In genomic region chr17:4138906-4139526, GRCh38 we compare ENCODE assay signal across 7 cellular contexts. TPM values are rescaled to one million over a fixed set of nuclear protein-coding genes. Genes with fewer than 3 reads are reported as not detected.
DNase-seq lines count a peak whose midpoint lies in the region; ATAC-seq, FAIRE-seq and TF ChIP-seq lines count a peak whose summit lies in the region.
"Not testable (repeated sequence)": the region's sequence is repeated elsewhere in the genome, so short reads cannot be mapped to it uniquely, and the experiment has no call there.

No MANE protein-coding gene starts in this region.

- CTCF ChIA-PET in GM12878 (lab: Yijun Ruan, JAX): interaction anchor here (1.3 to 1.6 kb wide), 2 partner anchors 10 to 61 kb away, joined by 4 to 5 read pairs; no protein-coding TSS in a partner anchor
- CTCF ChIA-PET in endothelial cell of umbilical vein (lab: Charles Lee): interaction anchor here (1.1 kb wide), 1 partner anchor 8 kb away, joined by 3 read pairs; no protein-coding TSS in a partner anchor

- WGBS in GM12878 (ENCODE audit: insufficient coverage, insufficient replicate concordance, low lambda C conversion rate, missing lambda C conversion rate): 92% methylated on average over 9 of the region's 9 CpGs

- peak; percentile 27 for FAIRE-seq in GM12878 (lab: Jason Lieb, UNC)
- FAIRE-seq in endothelial cell of umbilical vein (lab: Jason Lieb, UNC): peak; percentile 58

- in situ Hi-C loops in GM12878 (cut with MboI); gastrocnemius medialis (cut with MboI; ENCODE audit: low sequenced_read_pairs in 4 of 4): not testable (repeated sequence)

- not testable (repeated sequence) for TF ChIP-seq CTCF in DND-41 (IDR thresholded peaks at IDR 0.05; ENCODE audit: borderline replicate concordance, extremely low read depth, low read length, poor library complexity, severe bottlenecking); Peyer's patch (IDR thresholded peaks at IDR 0.05); GM12878 (IDR thresholded peaks at IDR 0.05 in 2 of 3, conservative IDR thresholded peaks at IDR 0.05 in 1 of 3; ENCODE audit: control insufficient read depth in 2 of 3, extremely low read depth in 1 of 3, insufficient read depth in 1 of 3, low read depth in 3 of 3, low read length in 3 of 3); endothelial cell of umbilical vein (IDR thresholded peaks at IDR 0.05; ENCODE audit: extremely low read depth in 1 of 2, insufficient read depth in 1 of 2, low read depth in 1 of 2, low read length in 2 of 2); mucosa of descending colon (IDR thresholded peaks at IDR 0.05); gastrocnemius medialis (IDR thresholded peaks at IDR 0.05 in 4 of 5, conservative IDR thresholded peaks at IDR 0.05 in 1 of 5)

- not testable (repeated sequence) for H3K9me3 ChIP-seq in DND-41 (ENCODE audit: insufficient read depth, low read length, severe bottlenecking); Peyer's patch; GM12878 (replicated peaks; ENCODE audit: control insufficient read depth, insufficient read depth, low read length); endothelial cell of umbilical vein (replicated peaks; ENCODE audit: control insufficient read depth, insufficient read depth, low read length); mucosa of descending colon; gastrocnemius medialis

- RAD21 ChIA-PET in GM12878 (lab: Charles Lee; ENCODE audit: unreplicated experiment): interaction anchor here (0.5 kb wide), 1 partner anchor 56 kb away, joined by 3 read pairs; no protein-coding TSS in a partner anchor

- H3K4me2 ChIP-seq in DND-41 (ENCODE audit: insufficient read depth, low read length): peak overlapping the region; percentile 4; the same call in 1 of the 2 replicates
- H3K4me2 ChIP-seq in GM12878 (ENCODE audit: control insufficient read depth, insufficient read depth): peak overlapping the region; percentile 30; the same call in 1 of the 2 replicates
- not testable (repeated sequence) for H3K4me2 ChIP-seq in endothelial cell of umbilical vein (ENCODE audit: insufficient read depth, low read length)

- H3K4me3 Mint-ChIP-seq in natural killer cell treated with Interleukin-12 subunit alpha and Interleukin-12 subunit beta and Interleukin-15 and Interleukin-18, amount 100 ng/mL, for 72 hours: peak overlapping the region; percentile 10

- dilution Hi-C loops in endothelial cell of umbilical vein (cut with MboI; ENCODE audit: extremely low pct_ligation_motif_present, low sequenced_read_pairs): not testable (repeated sequence)

- H3K4me1 Mint-ChIP-seq in natural killer cell treated with Interleukin-12 subunit alpha and Interleukin-12 subunit beta and Interleukin-15 and Interleukin-18, amount 100 ng/mL, for 72 hours (ENCODE audit: low read depth in 2 of 2): peaks cover 58 to 66% of the 10 kb centered on the region in 2 donors

- not testable (repeated sequence) for ATAC-seq in DND-41 (ENCODE audit: insufficient read depth, low read depth); GM12878; natural killer cell treated with Interleukin-12 subunit alpha and Interleukin-12 subunit beta and Interleukin-15 and Interleukin-18, amount 100 ng/mL, for 72 hours
- ATAC-seq in mucosa of descending colon: peak; percentile 27
- ATAC-seq in gastrocnemius medialis: peak in 1 of 2 donors; percentile 17

- H3K27ac Mint-ChIP-seq in natural killer cell treated with Interleukin-12 subunit alpha and Interleukin-12 subunit beta and Interleukin-15 and Interleukin-18, amount 100 ng/mL, for 72 hours: not testable (repeated sequence)

- not testable (repeated sequence) for H3K27ac ChIP-seq in DND-41 (ENCODE audit: low read length); GM12878 (ENCODE audit: control insufficient read depth, insufficient read depth); endothelial cell of umbilical vein (ENCODE audit: insufficient read depth, low read depth, low read length)
- H3K27ac ChIP-seq in Peyer's patch (peak overlapping the region in 3 of 4 donors; percentile 45 to 99 (median 98)), gastrocnemius medialis (peak overlapping the region; percentile 74 to 100 (median 99))

- peaks cover 51% of the 10 kb centered on the region for H4K20me1 ChIP-seq in DND-41 (ENCODE audit: insufficient read depth, low read length)
- H4K20me1 ChIP-seq in GM12878 (ENCODE audit: control insufficient read depth, insufficient read depth); endothelial cell of umbilical vein (replicated peaks; ENCODE audit: control insufficient read depth, extremely low read depth, insufficient read depth, low read length): not testable (repeated sequence)

- H3K9ac ChIP-seq in DND-41 (ENCODE audit: low read depth, low read length); GM12878 (ENCODE audit: control insufficient read depth, insufficient read depth, low read length); endothelial cell of umbilical vein (replicated peaks; ENCODE audit: extremely low read depth, insufficient read depth, low read length): not testable (repeated sequence)

- intact Hi-C loops in GM12878 (cut with micrococcal nuclease; ENCODE audit: unreplicated experiment); endothelial cell of umbilical vein (cut with micrococcal nuclease); mucosa of descending colon (cut with DNase I, micrococcal nuclease); gastrocnemius medialis (cut with DNase I; ENCODE audit: low total_unique reads): not testable (repeated sequence)

- TF ChIP-seq RAD21 in GM12878 (IDR thresholded peaks at IDR 0.05; ENCODE audit: insufficient read depth, low read depth, low read length): not testable (repeated sequence)

- not testable (repeated sequence) for H3K4me3 ChIP-seq in DND-41 (ENCODE audit: low read depth in 1 of 2, low read length in 2 of 2); GM12878; endothelial cell of umbilical vein (replicated peaks in 1 of 3; ENCODE audit: insufficient read depth in 1 of 3, low read depth in 1 of 3, low read length in 3 of 3); mucosa of descending colon
- peak overlapping the region in 2 of 4 donors; percentile 90 to 98 for H3K4me3 ChIP-seq in Peyer's patch
- H3K4me3 ChIP-seq in gastrocnemius medialis: peak overlapping the region in 1 of 4 donors; percentile 7

- H3K36me3 ChIP-seq in DND-41 (ENCODE audit: insufficient read depth, low read length) (peaks cover 35% of the 10 kb centered on the region), GM12878 (ENCODE audit: control insufficient read depth in 2 of 2, insufficient read depth in 2 of 2, low read length in 1 of 2) (peaks cover 0 to 10% of the 10 kb centered on the region in 2 experiments; a peak in 3 of 4 replicates)
- not testable (repeated sequence) for H3K36me3 ChIP-seq in Peyer's patch; endothelial cell of umbilical vein (ENCODE audit: control insufficient read depth in 2 of 2, extremely low read depth in 1 of 2, insufficient read depth in 2 of 2, low read length in 2 of 2); mucosa of descending colon (ENCODE audit: low read depth); gastrocnemius medialis

- SMC1A ChIA-PET in GM12878 (lab: Charles Lee; ENCODE audit: uncharacterized antibody, unreplicated experiment): not testable (repeated sequence)

- H3K9me1 ChIP-seq in endothelial cell of umbilical vein (replicated peaks; ENCODE audit: control insufficient read depth, extremely low read depth, insufficient read depth, low read length): not testable (repeated sequence)

- peak; percentile 53 to 70 for TF ChIP-seq POLR2A in Peyer's patch (IDR thresholded peaks at IDR 0.05)
- TF ChIP-seq POLR2A in GM12878 (IDR thresholded peaks at IDR 0.05; ENCODE audit: low read depth, low read length); endothelial cell of umbilical vein (IDR thresholded peaks at IDR 0.05; ENCODE audit: low read depth, low read length); gastrocnemius medialis (IDR thresholded peaks at IDR 0.05): not testable (repeated sequence)

- not testable (repeated sequence) for H3K36me3 Mint-ChIP-seq in natural killer cell treated with Interleukin-12 subunit alpha and Interleukin-12 subunit beta and Interleukin-15 and Interleukin-18, amount 100 ng/mL, for 72 hours

- not testable (repeated sequence) for H3K9me3 Mint-ChIP-seq in natural killer cell treated with Interleukin-12 subunit alpha and Interleukin-12 subunit beta and Interleukin-15 and Interleukin-18, amount 100 ng/mL, for 72 hours

- not testable (repeated sequence) for H2AFZ ChIP-seq in DND-41 (ENCODE audit: low read depth, low read length); GM12878 (ENCODE audit: control insufficient read depth, low read depth, low read length); endothelial cell of umbilical vein (ENCODE audit: low read depth, low read length)

- BruUV-seq in GM12878 (replicated peaks; lab: Mats Ljungman, UMichigan); endothelial cell of umbilical vein (replicated peaks; lab: Mats Ljungman, UMichigan): not testable (repeated sequence)

- H3K27me3 ChIP-seq in DND-41 (ENCODE audit: insufficient read depth, low read length, poor library complexity); Peyer's patch; GM12878 (replicated peaks in 1 of 2; ENCODE audit: control insufficient read depth in 2 of 2, insufficient read depth in 2 of 2, low read length in 1 of 2); endothelial cell of umbilical vein (ENCODE audit: control insufficient read depth in 2 of 2, insufficient read depth in 2 of 2, low read length in 2 of 2); gastrocnemius medialis: not testable (repeated sequence)

- TF ChIP-seq EP300 in GM12878 (IDR thresholded peaks at IDR 0.05; ENCODE audit: borderline replicate concordance in 1 of 2, control insufficient read depth in 1 of 2, low read depth in 2 of 2, low read length in 2 of 2): not testable (repeated sequence)

- not testable (repeated sequence) for H3K27me3 Mint-ChIP-seq in natural killer cell treated with Interleukin-12 subunit alpha and Interleukin-12 subunit beta and Interleukin-15 and Interleukin-18, amount 100 ng/mL, for 72 hours

- not testable (repeated sequence) for DNase-seq in DND-41; GM12878 (ENCODE audit: low read depth, low spot score); endothelial cell of umbilical vein (ENCODE audit: low read depth, low spot score); natural killer cell treated with Interleukin-12 subunit alpha and Interleukin-12 subunit beta and Interleukin-15 and Interleukin-18, amount 100 ng/mL, for 72 hours (ENCODE audit: low spot score)
- DNase-seq in Peyer's patch: peak in 1 of 3 donors; percentile 79
- peak in 1 of 3 donors; percentile 69 for DNase-seq in mucosa of descending colon
- DNase-seq in gastrocnemius medialis: peak in 1 of 2 donors; percentile 37

- peaks cover 90% of the 10 kb centered on the region for H3K79me2 ChIP-seq in DND-41 (ENCODE audit: insufficient read depth, low read length)
- peaks cover 70% of the 10 kb centered on the region for H3K79me2 ChIP-seq in GM12878 (ENCODE audit: control insufficient read depth, insufficient read depth, low read length)
- peaks cover 82% of the 10 kb centered on the region for H3K79me2 ChIP-seq in endothelial cell of umbilical vein (ENCODE audit: control insufficient read depth, insufficient read depth, low read length)

- H3K4me1 ChIP-seq in DND-41 (ENCODE audit: insufficient read depth, low read length): peaks cover 32% of the 10 kb centered on the region
- H3K4me1 ChIP-seq in Peyer's patch: peaks cover 0 to 64% (median 9%) of the 10 kb centered on the region in 4 donors
- H3K4me1 ChIP-seq in GM12878 (ENCODE audit: control insufficient read depth, insufficient read depth, low read length): not testable (repeated sequence)
- H3K4me1 ChIP-seq in endothelial cell of umbilical vein (ENCODE audit: control insufficient read depth, extremely low read depth, insufficient read depth, low read length): peaks cover 11% of the 10 kb centered on the region
- H3K4me1 ChIP-seq in mucosa of descending colon (ENCODE audit: low read depth): peaks cover 68% of the 10 kb centered on the region
- peaks cover 65 to 73% of the 10 kb centered on the region in 2 donors for H3K4me1 ChIP-seq in gastrocnemius medialis

- POLR2A ChIA-PET in GM12878 (lab: Charles Lee): interaction anchor here (1.5 kb wide), 1 partner anchor 21 kb away, joined by 4 read pairs; no protein-coding TSS in a partner anchor
- POLR2A ChIA-PET in endothelial cell of umbilical vein (lab: Charles Lee): not testable (repeated sequence)

RNA-seq across cellular contexts. Expression of gene ZZEF1, which starts 3.8 kb away (rescaled TPM):
- total RNA-seq in Peyer's patch (100 to 1,000 TPM; 167 to 754 (median 598) TPM), GM12878 (2014; rRNA removed) (26.8 and 30.8 TPM in 2 replicates), GM12878 (2014; rRNA removed; fragmentation: Illumina TruSeq; extraction: Trizol) (16.8 and 19.0 TPM in 2 replicates), GM12878 (2021) (29.3 and 34.3 TPM in 2 replicates), endothelial cell of umbilical vein (42.5 and 52.1 TPM in 2 replicates), mucosa of descending colon (100 to 1,000 TPM; 124 to 192 (median 155) TPM), gastrocnemius medialis (10 to 100 TPM; 66.9 to 84.6 (median 73.5) TPM)
- 178 and 196 TPM in 2 replicates for total RNA-seq in GM12878 (2013; cell fraction: nucleolus; rRNA removed)
- 13.0 TPM for polyA plus RNA-seq in GM12878 (2011; ENCODE audit: low read depth)
- polyA plus RNA-seq in GM12878 (2011; rRNA removed) (16.2 and 21.3 TPM in 2 replicates), GM12878 (2014; fragmentation: Illumina TruSeq; extraction: Trizol) (20.1 and 22.7 TPM in 2 replicates), GM12878 (2014; fragmentation: Nextera tagmentation; extraction: Ambion mirVana) (1 to 10 TPM in 1 of 2 experiments, under 1 TPM in 1; 0.88 to 1.1 TPM), GM12878 (2014; rRNA removed) (18.7 and 19.3 TPM in 2 replicates), GM12878 (2016; fragmentation: Nextera tagmentation; extraction: Ambion mirVana) (1 to 10 TPM; 6.5 to 6.8 TPM), endothelial cell of umbilical vein (15.7 and 20.7 TPM in 2 replicates)
- 16.1 and 18.3 TPM in 2 replicates for polyA plus RNA-seq in GM12878 (2011; cell fraction: cytosol; rRNA removed)
- 58.9 and 71.6 TPM in 2 replicates for polyA plus RNA-seq in GM12878 (2011; cell fraction: nucleus; rRNA removed)
- polyA plus RNA-seq in GM12878 (2012): 15.5 and 16.4 TPM in 2 replicates
- polyA minus RNA-seq in GM12878 (2011; rRNA and poly(A)+ RNA removed): 69.6 and 77.8 TPM in 2 replicates
- 18.0 and 25.4 TPM in 2 replicates for polyA minus RNA-seq in GM12878 (2011; cell fraction: cytosol; rRNA and poly(A)+ RNA removed)
- 58.6 and 99.3 TPM in 2 replicates for polyA minus RNA-seq in GM12878 (2011; cell fraction: nucleus; rRNA and poly(A)+ RNA removed)
- 13.4 and 14.6 TPM in 2 replicates for polyA plus RNA-seq in endothelial cell of umbilical vein (2011; cell fraction: cytosol; rRNA removed)
- 78.3 and 81.2 TPM in 2 replicates for polyA plus RNA-seq in endothelial cell of umbilical vein (2011; cell fraction: nucleus; rRNA removed)
- polyA plus RNA-seq in endothelial cell of umbilical vein (2012): 28.0 and 29.1 TPM in 2 replicates
- 106 and 121 TPM in 2 replicates for polyA minus RNA-seq in endothelial cell of umbilical vein
- polyA minus RNA-seq in endothelial cell of umbilical vein (2011; cell fraction: cytosol; rRNA and poly(A)+ RNA removed): 19.0 TPM
- 130 and 169 TPM in 2 replicates for polyA minus RNA-seq in endothelial cell of umbilical vein (2011; cell fraction: nucleus; rRNA and poly(A)+ RNA removed)
- 10 to 100 TPM; 65.0 to 96.3 TPM for total RNA-seq in natural killer cell treated with Interleukin-12 subunit alpha and Interleukin-12 subunit beta and Interleukin-15 and Interleukin-18, amount 100 ng/mL, for 72 hours

RNA-seq across cellular contexts. Expression of gene CYB5D2, which starts 4.0 kb away (rescaled TPM):
- total RNA-seq in Peyer's patch (10 to 100 TPM; 15.7 to 39.9 (median 25.3) TPM), GM12878 (2014; rRNA removed) (14.9 and 16.9 TPM in 2 replicates), GM12878 (2014; rRNA removed; fragmentation: Illumina TruSeq; extraction: Trizol) (10.7 and 11.7 TPM in 2 replicates), GM12878 (2021) (8.5 and 9.6 TPM in 2 replicates), endothelial cell of umbilical vein (12.6 and 13.3 TPM in 2 replicates), mucosa of descending colon (10 to 100 TPM in 2 of 3 donors, 1 to 10 TPM in 1; 9.7 to 15.4 (median 14.1) TPM), gastrocnemius medialis (10 to 100 TPM in 3 of 4 donors, 1 to 10 TPM in 1; 9.5 to 24.0 (median 18.6) TPM)
- total RNA-seq in GM12878 (2013; cell fraction: nucleolus; rRNA removed): 4.4 and 5.6 TPM in 2 replicates
- polyA plus RNA-seq in GM12878 (2011; ENCODE audit: low read depth): 5.9 TPM
- polyA plus RNA-seq in GM12878 (2011; rRNA removed) (6.3 and 10.7 TPM in 2 replicates), GM12878 (2014; fragmentation: Illumina TruSeq; extraction: Trizol) (7.4 and 11.0 TPM in 2 replicates), GM12878 (2014; fragmentation: Nextera tagmentation; extraction: Ambion mirVana) (1 to 10 TPM; 3.9 to 4.1 TPM), GM12878 (2014; rRNA removed) (13.3 and 16.0 TPM in 2 replicates), GM12878 (2016; fragmentation: Nextera tagmentation; extraction: Ambion mirVana) (10 to 100 TPM; 11.0 to 12.2 TPM), endothelial cell of umbilical vein (28.4 and 30.2 TPM in 2 replicates)
- polyA plus RNA-seq in GM12878 (2011; cell fraction: cytosol; rRNA removed): 19.2 and 23.4 TPM in 2 replicates
- 7.1 and 8.6 TPM in 2 replicates for polyA plus RNA-seq in GM12878 (2011; cell fraction: nucleus; rRNA removed)
- 10.3 and 11.5 TPM in 2 replicates for polyA plus RNA-seq in GM12878 (2012)
- 6.4 and 17.8 TPM in 2 replicates for polyA minus RNA-seq in GM12878 (2011; rRNA and poly(A)+ RNA removed)
- polyA minus RNA-seq in GM12878 (2011; cell fraction: cytosol; rRNA and poly(A)+ RNA removed): 3.9 and 5.0 TPM in 2 replicates
- polyA minus RNA-seq in GM12878 (2011; cell fraction: nucleus; rRNA and poly(A)+ RNA removed): 3.3 and 4.8 TPM in 2 replicates
- polyA plus RNA-seq in endothelial cell of umbilical vein (2011; cell fraction: cytosol; rRNA removed): 19.5 and 26.0 TPM in 2 replicates
- 12.9 and 13.6 TPM in 2 replicates for polyA plus RNA-seq in endothelial cell of umbilical vein (2011; cell fraction: nucleus; rRNA removed)
- 15.4 and 21.3 TPM in 2 replicates for polyA plus RNA-seq in endothelial cell of umbilical vein (2012)
- polyA minus RNA-seq in endothelial cell of umbilical vein: 16.7 and 29.4 TPM in 2 replicates
- polyA minus RNA-seq in endothelial cell of umbilical vein (2011; cell fraction: cytosol; rRNA and poly(A)+ RNA removed): 15.8 TPM
- polyA minus RNA-seq in endothelial cell of umbilical vein (2011; cell fraction: nucleus; rRNA and poly(A)+ RNA removed): 3.1 and 5.9 TPM in 2 replicates
- 10 to 100 TPM in 1 of 2 donors, 1 to 10 TPM in 1; 7.2 to 13.2 TPM for total RNA-seq in natural killer cell treated with Interleukin-12 subunit alpha and Interleukin-12 subunit beta and Interleukin-15 and Interleukin-18, amount 100 ng/mL, for 72 hours
